30 cellular contexts compared by ENCODE assay signal in genomic region chr10:5360318-5360915, GRCh38. TPM values are rescaled to one million over a fixed set of nuclear protein-coding genes. Genes with fewer than 3 reads are reported as not detected.
"Had no signal": no experiment of that assay in that cellular context is flagged by ENCODE, and none has a peak within 500 bp of the region (broad histone marks: within the 10 kb centered on the region; RNA-seq: fewer than 3 reads in every experiment).

No MANE protein-coding gene starts in this region.

- H3K4me1 ChIP-seq: foreskin keratinocyte, right lobe of liver, tibial artery had no signal

- H3K27me3 ChIP-seq: brain microvascular endothelial cell, right lobe of liver had no signal

- H3K4me3 ChIP-seq: right lobe of liver, skin epidermis, tibial artery had no signal

- ATAC-seq: activated CD8-positive, alpha-beta memory T cell treated with anti-CD3 and anti-CD28 coated beads, Interleukin-2, amount 10 ng/mL, durations not matched to agents 7 days and 5 days; activated CD8-positive, alpha-beta T cell treated with anti-CD3 and anti-CD28 coated beads for 36 hours; activated naive CD4-positive, alpha-beta T cell treated with anti-CD3 and anti-CD28 coated beads, Interleukin-2, amount 50 U/mL, for 72 hours; foreskin keratinocyte; right lobe of liver; stimulated activated effector memory CD8-positive, alpha-beta T cell treated with anti-CD3 and anti-CD28 coated beads, Interleukin-12 subunit alpha, Interleukin-12 subunit beta, amount 100 ng/mL, for 72 hours; stimulated activated naive CD8-positive, alpha-beta T cell treated with anti-CD3 and anti-CD28 coated beads, Interleukin-15, amount 100 ng/mL, for 72 hours had no signal

- DNase-seq: activated CD4-positive, alpha-beta T cell treated with anti-CD3 and anti-CD28 coated beads, Interleukin-2, amount 10 ng/mL, durations not matched to agents 7 days and 5 days; activated CD4-positive, CD25-positive, alpha-beta regulatory T cell treated with anti-CD3 and anti-CD28 coated beads, Interleukin-2, amount 50 U/mL, for 72 hours; activated CD8-positive, alpha-beta memory T cell treated with anti-CD3 and anti-CD28 coated beads, Interleukin-2, amount 10 ng/mL, durations not matched to agents 7 days and 5 days; activated CD8-positive, alpha-beta T cell treated with anti-CD3 and anti-CD28 coated beads for 36 hours; activated gamma-delta T cell; activated T-cell treated with anti-CD3 and anti-CD28 coated beads for 4 hours; aorta; brain microvascular endothelial cell; caudate nucleus; dermis blood vessel endothelial cell; effector CD8-positive, alpha-beta T cell; foreskin keratinocyte; immature natural killer cell; naive B cell; occipital lobe; posterior cingulate gyrus; right lobe of liver; stimulated activated CD4-positive, alpha-beta T cell treated with anti-CD3 and anti-CD28 coated beads, Interleukin-2, amount 100 ng/mL, for 24 hours; stimulated activated naive CD8-positive, alpha-beta T cell treated with anti-CD3 and anti-CD28 coated beads, Interleukin-15, amount 100 ng/mL, for 72 hours; tibial artery; WERI-Rb-1 had no signal

- H3K36me3 ChIP-seq: brain microvascular endothelial cell, right lobe of liver, tibial artery, WERI-Rb-1 had no signal

- H3K27ac ChIP-seq: brain microvascular endothelial cell, foreskin keratinocyte, right lobe of liver, skin epidermis, tibial artery, WERI-Rb-1 had no signal

- H3K9me3 ChIP-seq: right lobe of liver, tibial artery had no signal

RNA-seq across cellular contexts. Expression of gene UCN3, which starts 4.3 kb away (rescaled TPM):
- total RNA-seq: activated CD4-positive, alpha-beta T cell treated with anti-CD3 and anti-CD28 coated beads, Interleukin-2, amount 10 ng/mL, durations not matched to agents 7 days and 5 days; activated CD8-positive, alpha-beta memory T cell treated with anti-CD3 and anti-CD28 coated beads, Interleukin-2, amount 10 ng/mL, durations not matched to agents 7 days and 5 days; activated CD8-positive, alpha-beta T cell treated with anti-CD3 and anti-CD28 coated beads for 36 hours; activated naive CD4-positive, alpha-beta T cell treated with anti-CD3 and anti-CD28 coated beads, Interleukin-2, amount 50 U/mL, for 72 hours; activated T-helper 1 cell treated with anti-CD3 and anti-CD28 coated beads, Interleukin-12 subunit alpha, Interleukin-12 subunit beta, Interleukin-2, Interleukin-4 antibody, amounts not matched to agents 30 ng/mL and 10 ng/mL and 1 ng/mL, durations not matched to agents 14 hours and 24 hours and 36 hours; aorta; dermis blood vessel endothelial cell; foreskin keratinocyte; glomerular endothelial cell; lower leg skin; neural crest cell; occipital lobe; right lobe of liver; T-helper 2 cell treated with Interferon-gamma antibody and Interleukin-4, amounts not matched to agents 100 ng/mL and 5 ng/mL, for 36 hours; ureter had no signal

RNA-seq across cellular contexts. Expression of gene TUBAL3, which starts 44.2 kb away (rescaled TPM):
- total RNA-seq: activated CD4-positive, alpha-beta T cell treated with anti-CD3 and anti-CD28 coated beads, Interleukin-2, amount 10 ng/mL, durations not matched to agents 7 days and 5 days; activated CD8-positive, alpha-beta memory T cell treated with anti-CD3 and anti-CD28 coated beads, Interleukin-2, amount 10 ng/mL, durations not matched to agents 7 days and 5 days; activated CD8-positive, alpha-beta T cell treated with anti-CD3 and anti-CD28 coated beads for 36 hours; activated naive CD4-positive, alpha-beta T cell treated with anti-CD3 and anti-CD28 coated beads, Interleukin-2, amount 50 U/mL, for 72 hours; activated T-helper 1 cell treated with anti-CD3 and anti-CD28 coated beads, Interleukin-12 subunit alpha, Interleukin-12 subunit beta, Interleukin-2, Interleukin-4 antibody, amounts not matched to agents 30 ng/mL and 10 ng/mL and 1 ng/mL, durations not matched to agents 14 hours and 24 hours and 36 hours; aorta; neural crest cell; occipital lobe; right lobe of liver; T-helper 2 cell treated with Interferon-gamma antibody and Interleukin-4, amounts not matched to agents 100 ng/mL and 5 ng/mL, for 36 hours; ureter had no signal
